In genomic region chr9:112437406-112437805, GRCh38 we compare ENCODE assay signal across 20 cellular contexts.
"Had no signal": no experiment of that assay in that cellular context is flagged by ENCODE, and none has a peak within 500 bp of the region (broad histone marks: within the 10 kb centered on the region; RNA-seq: fewer than 3 reads in every experiment).

No MANE protein-coding gene starts in this region.

- FAIRE-seq: kidney, pancreas had no signal

- H3K27me3 ChIP-seq: esophagus muscularis mucosa, gastroesophageal sphincter, pancreas had no signal

- H3K9me3 ChIP-seq: esophagus muscularis mucosa, gastroesophageal sphincter, left ventricle myocardium inferior, lower lobe of right lung, pancreas had no signal

- H3K4me1 ChIP-seq: esophagus muscularis mucosa, gastroesophageal sphincter, left ventricle myocardium inferior, lower lobe of right lung, pancreas had no signal

- ATAC-seq: effector memory CD8-positive, alpha-beta T cell; gastroesophageal sphincter; left cardiac atrium; lower lobe of right lung; pancreas; right cardiac atrium had no signal

- H3K27ac ChIP-seq: epithelial cell of prostate, esophagus muscularis mucosa, gastroesophageal sphincter, left ventricle myocardium inferior, lower lobe of right lung, pancreas had no signal

- H3K4me3 ChIP-seq: esophagus muscularis mucosa, gastroesophageal sphincter, left ventricle myocardium inferior, lower lobe of right lung, pancreas, smooth muscle cell had no signal

- H3K36me3 ChIP-seq: pancreas had no signal

- DNase-seq: effector memory CD8-positive, alpha-beta T cell; glutamatergic neuron; immature natural killer cell; kidney; left cardiac atrium; left ventricle myocardium inferior; lower lobe of right lung; mesenchymal stem cell; midbrain; naive B cell; occipital lobe; pancreas; right cardiac atrium; stimulated activated CD4-positive, alpha-beta T cell treated with anti-CD3 and anti-CD28 coated beads, Interleukin-2, amount 100 ng/mL, for 48 hours; stimulated activated naive CD4-positive, alpha-beta T cell treated with Interleukin-2 at 50 U/mL for 16 hours; trophoblast cell had no signal

- H3K4me2 ChIP-seq: smooth muscle cell had no signal
